Comparison of ENCODE assay signal across 11 cellular contexts in genomic region chr12:1995205-1995896, GRCh38. TPM values are rescaled to one million over a fixed set of nuclear protein-coding genes. Genes with fewer than 3 reads are reported as not detected.
DNase-seq lines count a peak whose midpoint lies in the region; ATAC-seq and TF ChIP-seq lines count a peak whose summit lies in the region.
"Had no signal": no experiment of that assay in that cellular context is flagged by ENCODE, and none has a peak within 500 bp of the region (broad histone marks: within the 10 kb centered on the region; RNA-seq: fewer than 3 reads in every experiment).

No MANE protein-coding gene starts in this region.

- H3K9me3 Mint-ChIP-seq in CD8-positive, alpha-beta T cell = no peaks in the 10 kb centered on the region
- H3K9me3 Mint-ChIP-seq in CD14-positive monocyte = no peaks in the 10 kb centered on the region

- TF ChIP-seq POLR2A in upper lobe of left lung (IDR thresholded peaks at IDR 0.05) = no peak

- H3K36me3 ChIP-seq in CD8-positive, alpha-beta T cell (ENCODE audit: insufficient read depth, low read length) = peaks cover 21% of the 10 kb centered on the region
- H3K36me3 ChIP-seq in iPS-20b (ENCODE audit: insufficient read depth, low read depth, low read length) (peaks cover 28% of the 10 kb centered on the region), upper lobe of left lung (peaks cover 0 to 21% (median 2%) of the 10 kb centered on the region in 4 donors)

- no peak for TF ChIP-seq EP300 in upper lobe of left lung (IDR thresholded peaks at IDR 0.05)

- no peaks in the 10 kb centered on the region for H3K27me3 ChIP-seq in CD8-positive, alpha-beta T cell (ENCODE audit: insufficient read depth, low read length)
- H3K27me3 ChIP-seq in iPS-20b (ENCODE audit: insufficient read depth, low read length) = no peaks in the 10 kb centered on the region
- H3K27me3 ChIP-seq in upper lobe of left lung = no peaks in the 10 kb centered on the region
- H3K27me3 ChIP-seq: vagina had no signal

- H3K27ac ChIP-seq in CD8-positive, alpha-beta T cell (ENCODE audit: low read depth, low read length) = no peak overlapping the region
- H3K27ac ChIP-seq in iPS-20b (ENCODE audit: low read length) = peak overlapping the region; percentile 16
- no peak overlapping the region for H3K27ac ChIP-seq in upper lobe of left lung
- H3K27ac ChIP-seq: vagina had no signal

- H3K27me3 Mint-ChIP-seq in CD8-positive, alpha-beta T cell (ENCODE audit: low read depth) = no peaks in the 10 kb centered on the region
- H3K27me3 Mint-ChIP-seq in CD14-positive monocyte (ENCODE audit: low read depth in 3 of 3) = peaks cover 0 to 1% (median 0%) of the 10 kb centered on the region in 3 donors
- H3K27me3 Mint-ChIP-seq: B cell had no signal

- CTCF ChIA-PET in CD8-positive, alpha-beta T cell (lab: Charles Lee) = no interaction called here

- no peak for TF ChIP-seq CTCF in CD8-positive, alpha-beta T cell (IDR thresholded peaks at IDR 0.05)
- TF ChIP-seq CTCF in CD14-positive monocyte (IDR thresholded peaks at IDR 0.05) (no peak), upper lobe of left lung (IDR thresholded peaks at IDR 0.05) (no peak)

- no peak overlapping the region for H3K4me3 Mint-ChIP-seq in CD8-positive, alpha-beta T cell
- H3K4me3 Mint-ChIP-seq in CD14-positive monocyte = no peak overlapping the region
- H3K4me3 Mint-ChIP-seq: B cell had no signal

- POLR2A ChIA-PET in CD8-positive, alpha-beta T cell (lab: Charles Lee) = no interaction called here

- no peaks in the 10 kb centered on the region for H3K9me3 ChIP-seq in CD8-positive, alpha-beta T cell (ENCODE audit: low read length)
- H3K9me3 ChIP-seq in iPS-20b (ENCODE audit: insufficient read depth, low read depth, low read length) (no peaks in the 10 kb centered on the region), upper lobe of left lung (no peaks in the 10 kb centered on the region)
- H3K9me3 ChIP-seq: vagina had no signal

- no peak overlapping the region for H3K4me3 ChIP-seq in CD8-positive, alpha-beta T cell (ENCODE audit: low read depth, low read length)
- H3K4me3 ChIP-seq in iPS-20b (ENCODE audit: low read length) (peak overlapping the region; percentile 17; the same call in 1 of the 2 replicates), upper lobe of left lung (no peak overlapping the region)
- H3K4me3 ChIP-seq: vagina had no signal

- peaks cover 52% of the 10 kb centered on the region for H3K4me1 Mint-ChIP-seq in CD8-positive, alpha-beta T cell (ENCODE audit: low read depth)
- peaks cover 11% of the 10 kb centered on the region for H3K4me1 Mint-ChIP-seq in CD14-positive monocyte
- H3K4me1 Mint-ChIP-seq: B cell had no signal

- no peak for ATAC-seq in CD8-positive, alpha-beta T cell
- ATAC-seq in upper lobe of left lung (ENCODE audit: low FRiP score in 2 of 2) = no peak

- H3K4me1 ChIP-seq in CD8-positive, alpha-beta T cell (ENCODE audit: insufficient read depth, low read length) = peaks cover 15% of the 10 kb centered on the region
- peaks cover 30% of the 10 kb centered on the region for H3K4me1 ChIP-seq in iPS-20b (ENCODE audit: insufficient read depth, low read length)
- peaks cover 11 to 26% (median 15%) of the 10 kb centered on the region in 4 donors for H3K4me1 ChIP-seq in upper lobe of left lung

- no peak for DNase-seq in CD8-positive, alpha-beta T cell
- peak; percentile 24 for DNase-seq in HCEC 1CT
- DNase-seq in SIG-M5 (lab: John Stamatoyannopoulos, UW) = peak; percentile 25
- no peak for DNase-seq in CD14-positive monocyte (ENCODE audit: low spot score)
- no peak for DNase-seq in D341Med (ENCODE audit: low spot score)
- no peak for DNase-seq in NCI-H82 treated with DMSO at 0.1 percent for 48 hours (lab: John Stamatoyannopoulos, UW; ENCODE audit: unreplicated experiment)
- DNase-seq in upper lobe of left lung = no peak
- DNase-seq: right cardiac atrium had no signal

- WGBS in upper lobe of left lung, 2 donors = 81 to 87% methylated on average over 4 of the region's 4 CpGs

- no peak overlapping the region for H3K9ac ChIP-seq in iPS-20b (ENCODE audit: low read depth, low read length)

- peaks cover 61% of the 10 kb centered on the region for H3K36me3 Mint-ChIP-seq in CD8-positive, alpha-beta T cell
- peaks cover 38 to 47% of the 10 kb centered on the region in 2 donors for H3K36me3 Mint-ChIP-seq in CD14-positive monocyte

- intact Hi-C loops in CD8-positive, alpha-beta T cell (cut with DNase I, micrococcal nuclease) = loop anchor here in 1 of 2 experiments (2.0 kb wide), 1 partner anchor 39 kb away; no protein-coding TSS in a partner anchor
- intact Hi-C loops in CD14-positive monocyte (cut with micrococcal nuclease) = no loop called here

- peak overlapping the region; percentile 28 for H3K27ac Mint-ChIP-seq in CD8-positive, alpha-beta T cell
- H3K27ac Mint-ChIP-seq in CD14-positive monocyte = peak overlapping the region in 1 of 7 donors; percentile 24
- H3K27ac Mint-ChIP-seq: B cell had no signal

RNA-seq across cellular contexts. Expression of gene DCP1B, which starts 8.9 kb away (rescaled TPM):
- 1 to 10 TPM; 3.0 TPM for total RNA-seq in CD8-positive, alpha-beta T cell
- polyA plus RNA-seq in CD14-positive monocyte = 1 to 10 TPM; 3.6 to 4.9 TPM
- total RNA-seq in upper lobe of left lung = 10 to 100 TPM in 5 of 6 donors, 1 to 10 TPM in 1; 5.5 to 30.4 (median 12.2) TPM

RNA-seq across cellular contexts. Expression of gene CACNA1C, which starts 57.4 kb away (rescaled TPM):
- total RNA-seq in CD8-positive, alpha-beta T cell = under 1 TPM; 0.11 to 0.14 TPM
- polyA plus RNA-seq in CD14-positive monocyte = not detected
- 10 to 100 TPM in 2 of 6 donors, 1 to 10 TPM in 4; 5.2 to 45.1 (median 8.8) TPM for total RNA-seq in upper lobe of left lung

Comparison
In these comparisons a context has a peak if more than half of its experiments do, and no peak if none do; other contexts are left out.
1. DNase-seq: peak in HCEC 1CT (single experiment) and SIG-M5 (single experiment); none in CD8-positive, alpha-beta T cell (0 of 7), CD14-positive monocyte (single experiment), D341Med (single experiment), NCI-H82 treated with DMSO at 0.1 percent for 48 hours (single experiment) and upper lobe of left lung (0 of 2).
2. RNA of gene CACNA1C, which starts 57.4 kb away (total RNA-seq): 5.2 to 45.1 TPM in upper lobe of left lung; 0.11 to 0.14 TPM in CD8-positive, alpha-beta T cell; every median in the first group is over 4 times any median in the second.